In the genomic region with DNA sequence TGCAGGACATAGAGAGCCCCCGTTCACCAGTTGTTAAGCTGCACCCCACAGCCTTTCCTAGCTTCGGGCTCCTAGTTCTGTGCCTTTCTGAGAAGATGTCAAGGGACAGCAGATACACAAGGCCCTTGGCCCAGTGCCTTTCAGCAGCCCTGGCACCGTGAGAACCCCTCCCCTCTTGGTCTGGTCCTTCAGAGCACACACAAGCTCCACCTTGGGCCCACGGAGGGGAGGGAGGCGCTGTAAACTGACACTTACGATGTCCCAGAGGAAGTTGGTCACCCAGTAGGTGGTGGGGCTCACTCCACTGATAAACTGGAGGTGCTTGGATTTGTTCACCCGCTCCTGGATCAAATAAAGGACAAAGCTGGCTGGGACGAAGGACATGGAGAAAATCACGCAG, we compare ENCODE assay signal across 29 cellular contexts.
DNase-seq lines count a peak whose midpoint lies in the region; ATAC-seq, FAIRE-seq and TF ChIP-seq lines count a peak whose summit lies in the region.
"Had no signal": no experiment of that assay in that cellular context is flagged by ENCODE, and none has a peak within 500 bp of the region (broad histone marks: within the 10 kb centered on the region; RNA-seq: fewer than 3 reads in every experiment).

No MANE protein-coding gene starts in this region.

- H4K20me1 ChIP-seq in H1 (replicated peaks in 1 of 2; ENCODE audit: control insufficient read depth in 1 of 2, insufficient read depth in 2 of 2, low read length in 2 of 2) (no peaks in the 10 kb centered on the region), neural progenitor cell (ENCODE audit: low read depth) (no peaks in the 10 kb centered on the region)

- no peak for TF ChIP-seq RAD21 in H1 (IDR thresholded peaks at IDR 0.05 in 1 of 2, conservative IDR thresholded peaks at IDR 0.05 in 1 of 2; ENCODE audit: low read depth in 2 of 2, low read length in 2 of 2)

- no peaks in the 10 kb centered on the region for H3K9me3 ChIP-seq in H1 (ENCODE audit: insufficient read depth in 2 of 2, low read depth in 1 of 2, low read length in 1 of 2)
- no peaks in the 10 kb centered on the region for H3K9me3 ChIP-seq in neural progenitor cell (ENCODE audit: low read depth)
- H3K9me3 ChIP-seq: BE2C had no signal

- TF ChIP-seq POLR2A in H1 (IDR thresholded peaks at IDR 0.05; ENCODE audit: control extremely low read depth in 1 of 2, low read depth in 2 of 2, low read length in 2 of 2) = no peak

- CTCF ChIA-PET in activated CD8-positive, alpha-beta T cell treated with anti-CD3 and anti-CD28 coated beads, Interleukin-2, amount 10 ng/mL, durations not matched to agents 7 days and 5 days (lab: Charles Lee) = no interaction called here
- CTCF ChIA-PET in activated CD8-positive, alpha-beta T cell treated with anti-CD3 and anti-CD28 coated beads for 36 hours (lab: Charles Lee) = interaction anchor here (3.7 kb wide), 1 partner anchor 21 kb away, joined by 17 read pairs; no protein-coding TSS in a partner anchor
- CTCF ChIA-PET in H1 (lab: Charles Lee; ENCODE audit: partially characterized antibody) = interaction anchor here (0.9 to 38.0 kb wide), 4 partner anchors 22 to 315 kb away, joined by 3 to 807 read pairs (median 237); no protein-coding TSS in a partner anchor

- H3K27me3 ChIP-seq in H1 (replicated peaks in 1 of 4; ENCODE audit: control insufficient read depth in 3 of 4, extremely low read depth in 1 of 4, insufficient read depth in 3 of 4, low read length in 3 of 4) (peaks cover 0 to 5% (median 2%) of the 10 kb centered on the region in 4 experiments; a peak in 4 of 7 replicates), neural progenitor cell (no peaks in the 10 kb centered on the region), mesendoderm (ENCODE audit: insufficient read depth, low read length, poor library complexity) (no peaks in the 10 kb centered on the region)
- H3K27me3 ChIP-seq: BE2C had no signal

- no peak overlapping the region for H2AK5ac ChIP-seq in H1 (ENCODE audit: low read depth, low read length)
- no peak overlapping the region for H2AK5ac ChIP-seq in mesendoderm (ENCODE audit: low read length)

- 77% methylated on average over 9 of the region's 9 CpGs; no CpG with 5 or more reads in 1 of the 2 experiments for WGBS in H1 (ENCODE audit: extremely low coverage in 1 of 2, insufficient coverage in 1 of 2, insufficient read length in 1 of 2, insufficient replicate concordance in 2 of 2, low coverage in 1 of 2, low lambda C conversion rate in 2 of 2, missing lambda C conversion rate in 1 of 2), 2 experiments
- no CpG with 5 or more reads among the region's 9 CpGs for WGBS in mesendoderm (ENCODE audit: extremely low coverage, insufficient coverage, low lambda C conversion rate)

- H3K18ac ChIP-seq in H1 (ENCODE audit: extremely low read depth, low read length) = no peak overlapping the region
- H3K18ac ChIP-seq in mesendoderm (ENCODE audit: low read length) = no peak overlapping the region

- no peaks in the 10 kb centered on the region for H3K79me2 ChIP-seq in H1 (ENCODE audit: control insufficient read depth in 1 of 2, insufficient read depth in 2 of 2, low read length in 2 of 2)
- H3K79me2 ChIP-seq in neural progenitor cell (ENCODE audit: low read depth) = no peaks in the 10 kb centered on the region
- no peaks in the 10 kb centered on the region for H3K79me2 ChIP-seq in mesendoderm (ENCODE audit: control insufficient read depth, insufficient read depth, low read length)

- H3K9ac ChIP-seq in H1 (replicated peaks in 1 of 4; ENCODE audit: extremely low read depth in 1 of 4, low read depth in 3 of 4, low read length in 3 of 4) = no peak overlapping the region
- H3K9ac ChIP-seq in neural progenitor cell = no peak overlapping the region
- H3K9ac ChIP-seq in mesendoderm (ENCODE audit: low read length) = no peak overlapping the region
- H3K9ac ChIP-seq: KMS-11 had no signal

- peak overlapping the region; percentile 24; the same call in 1 of the 2 replicates for H2AFZ ChIP-seq in H1 (ENCODE audit: low read length)
- peak overlapping the region; percentile 46 for H2AFZ ChIP-seq in neural progenitor cell (replicated peaks)

- H3K56ac ChIP-seq in H1 (replicated peaks; ENCODE audit: insufficient read length, low read depth, low read length) = no peak overlapping the region
- H3K56ac ChIP-seq in mesendoderm (ENCODE audit: low read length) = no peak overlapping the region

- H2BK120ac ChIP-seq in H1 (replicated peaks; ENCODE audit: low read depth, low read length) (no peak overlapping the region), mesendoderm (ENCODE audit: low read depth, low read length) (no peak overlapping the region)

- peak overlapping the region; percentile 46; the same call in 1 of the 2 replicates for H2BK12ac ChIP-seq in H1 (ENCODE audit: low read depth, low read length)

- H3K4me1 ChIP-seq in H1 (replicated peaks in 1 of 4; ENCODE audit: control insufficient read depth in 3 of 4, insufficient read depth in 4 of 4, low read length in 3 of 4) (peaks cover 0 to 11% (median 6%) of the 10 kb centered on the region in 4 experiments; a peak in 5 of 7 replicates), neural progenitor cell (no peaks in the 10 kb centered on the region), mesendoderm (ENCODE audit: control insufficient read depth, low read depth, low read length) (no peaks in the 10 kb centered on the region)
- H3K4me1 ChIP-seq: BE2C had no signal

- H3K27me3 Mint-ChIP-seq in activated CD8-positive, alpha-beta T cell treated with anti-CD3 and anti-CD28 coated beads, Interleukin-2, amount 10 ng/mL, durations not matched to agents 7 days and 5 days (ENCODE audit: low read depth) = peaks cover 7% of the 10 kb centered on the region
- no peaks in the 10 kb centered on the region for H3K27me3 Mint-ChIP-seq in activated CD8-positive, alpha-beta T cell treated with anti-CD3 and anti-CD28 coated beads for 36 hours
- no peaks in the 10 kb centered on the region for H3K27me3 Mint-ChIP-seq in neural progenitor cell (ENCODE audit: insufficient read depth, low read depth)

- H3K4me2 ChIP-seq in H1 (ENCODE audit: insufficient read depth in 1 of 2, low read depth in 2 of 2, low read length in 2 of 2) (no peak overlapping the region), neural progenitor cell (no peak overlapping the region), mesendoderm (ENCODE audit: low read length) (no peak overlapping the region)
- H3K4me2 ChIP-seq: KMS-11 had no signal

- H4K8ac ChIP-seq in H1 (ENCODE audit: extremely low read depth, insufficient read depth, low read length) = no peak overlapping the region
- no peak overlapping the region for H4K8ac ChIP-seq in mesendoderm (ENCODE audit: low read depth, low read length)

- intact Hi-C loops in activated CD8-positive, alpha-beta T cell treated with anti-CD3 and anti-CD28 coated beads for 36 hours (cut with micrococcal nuclease) = no loop called here

- H3K4me1 Mint-ChIP-seq in activated CD8-positive, alpha-beta T cell treated with anti-CD3 and anti-CD28 coated beads, Interleukin-2, amount 10 ng/mL, durations not matched to agents 7 days and 5 days (ENCODE audit: low read depth) = peaks cover 21% of the 10 kb centered on the region
- peaks cover 8% of the 10 kb centered on the region for H3K4me1 Mint-ChIP-seq in activated CD8-positive, alpha-beta T cell treated with anti-CD3 and anti-CD28 coated beads for 36 hours (ENCODE audit: low read depth)
- H3K4me1 Mint-ChIP-seq in neural progenitor cell = no peaks in the 10 kb centered on the region

- H3K23me2 ChIP-seq in H1 (ENCODE audit: low read depth, low read length) = no peaks in the 10 kb centered on the region

- H2BK5ac ChIP-seq in H1 (ENCODE audit: low read depth, low read length) = no peak overlapping the region
- H2BK5ac ChIP-seq in mesendoderm (ENCODE audit: low read length) = no peak overlapping the region

- H3K27ac Mint-ChIP-seq in activated CD8-positive, alpha-beta T cell treated with anti-CD3 and anti-CD28 coated beads, Interleukin-2, amount 10 ng/mL, durations not matched to agents 7 days and 5 days = peak overlapping the region; percentile 2
- H3K27ac Mint-ChIP-seq in activated CD8-positive, alpha-beta T cell treated with anti-CD3 and anti-CD28 coated beads for 36 hours = no peak overlapping the region
- H3K27ac Mint-ChIP-seq in neural progenitor cell = no peak overlapping the region
- H3K27ac Mint-ChIP-seq: CD14-positive monocyte had no signal

- no peak for DNase-seq in activated CD8-positive, alpha-beta T cell treated with anti-CD3 and anti-CD28 coated beads, Interleukin-2, amount 10 ng/mL, durations not matched to agents 7 days and 5 days
- DNase-seq in activated CD8-positive, alpha-beta T cell treated with anti-CD3 and anti-CD28 coated beads for 36 hours = no peak
- DNase-seq in H1 (ENCODE audit: low read depth in 1 of 2, low spot score in 2 of 2) (no peak), neural progenitor cell (ENCODE audit: low spot score) (no peak), mesendoderm (no peak)
- DNase-seq: BE2C; CD8-positive, alpha-beta memory T cell; DMS 273 treated with DMSO at 0.1 percent for 48 hours; DMS79; EL; GDM1; H7; MM.1S; NCI-H1417; NCI-H1694; NCI-H2081; NCI-H2171; NCI-H226; NCI-H510A; NCI-H69; SHP77 had no signal

- TF ChIP-seq EP300 in H1 (IDR thresholded peaks at IDR 0.05; ENCODE audit: borderline replicate concordance in 1 of 2, low read depth in 2 of 2, low read length in 2 of 2) = no peak

- no peak overlapping the region for H3K4me3 ChIP-seq in H1 (ENCODE audit: extremely low read depth in 1 of 4, insufficient read depth in 2 of 4, low read depth in 3 of 4, low read length in 4 of 4)
- H3K4me3 ChIP-seq in neural progenitor cell = no peak overlapping the region
- H3K4me3 ChIP-seq in mesendoderm (ENCODE audit: low read length) = no peak overlapping the region
- H3K4me3 ChIP-seq: GM12878 had no signal

- no peak overlapping the region for H4K91ac ChIP-seq in H1 (replicated peaks; ENCODE audit: insufficient read length, low read length)

- H4K5ac ChIP-seq in H1 (ENCODE audit: insufficient read length, low read depth, low read length) = no peak overlapping the region
- H4K5ac ChIP-seq in mesendoderm (ENCODE audit: low read length) = no peak overlapping the region

- H3K36me3 Mint-ChIP-seq in activated CD8-positive, alpha-beta T cell treated with anti-CD3 and anti-CD28 coated beads, Interleukin-2, amount 10 ng/mL, durations not matched to agents 7 days and 5 days (ENCODE audit: low read depth) = no peaks in the 10 kb centered on the region
- no peaks in the 10 kb centered on the region for H3K36me3 Mint-ChIP-seq in activated CD8-positive, alpha-beta T cell treated with anti-CD3 and anti-CD28 coated beads for 36 hours (ENCODE audit: low read depth)
- no peaks in the 10 kb centered on the region for H3K36me3 Mint-ChIP-seq in neural progenitor cell
- H3K36me3 Mint-ChIP-seq: CD14-positive monocyte; CD8-positive, alpha-beta memory T cell had no signal

- H3K9me3 Mint-ChIP-seq in activated CD8-positive, alpha-beta T cell treated with anti-CD3 and anti-CD28 coated beads, Interleukin-2, amount 10 ng/mL, durations not matched to agents 7 days and 5 days (ENCODE audit: insufficient read depth) = no peaks in the 10 kb centered on the region
- no peaks in the 10 kb centered on the region for H3K9me3 Mint-ChIP-seq in activated CD8-positive, alpha-beta T cell treated with anti-CD3 and anti-CD28 coated beads for 36 hours
- H3K9me3 Mint-ChIP-seq in neural progenitor cell = no peaks in the 10 kb centered on the region
- H3K9me3 Mint-ChIP-seq: CD8-positive, alpha-beta memory T cell had no signal

- no peak overlapping the region for H3K4ac ChIP-seq in H1 (replicated peaks; ENCODE audit: insufficient read length, low read depth, low read length)
- H3K4ac ChIP-seq in mesendoderm (ENCODE audit: low read depth, low read length) = no peak overlapping the region

- H3K79me1 ChIP-seq in H1 (ENCODE audit: low read depth, low read length) (no peaks in the 10 kb centered on the region), mesendoderm (ENCODE audit: low read length) (no peaks in the 10 kb centered on the region)

- H3K36me3 ChIP-seq in H1 (ENCODE audit: control insufficient read depth in 2 of 4, insufficient read depth in 4 of 4, low read length in 3 of 4) (no peaks in the 10 kb centered on the region), neural progenitor cell (no peaks in the 10 kb centered on the region), mesendoderm (ENCODE audit: control insufficient read depth, insufficient read depth, low read length) (no peaks in the 10 kb centered on the region)
- H3K36me3 ChIP-seq: BE2C had no signal

- no peak for TF ChIP-seq CTCF in activated CD8-positive, alpha-beta T cell treated with anti-CD3 and anti-CD28 coated beads for 36 hours (IDR thresholded peaks at IDR 0.05)
- no peak for TF ChIP-seq CTCF in H1 (IDR thresholded peaks at IDR 0.05; ENCODE audit: control extremely low read depth in 1 of 3, insufficient read depth in 1 of 3, low read depth in 1 of 3, low read length in 3 of 3)
- TF ChIP-seq CTCF in neural progenitor cell (IDR thresholded peaks at IDR 0.05) = no peak

- H3K27ac ChIP-seq in H1 (ENCODE audit: low read depth, low read length) (no peak overlapping the region), neural progenitor cell (no peak overlapping the region), mesendoderm (ENCODE audit: low read depth, low read length) (no peak overlapping the region)
- H3K27ac ChIP-seq: 22Rv1, KMS-11, RWPE1 had no signal

- H3K23ac ChIP-seq in H1 (ENCODE audit: insufficient read length) (no peak overlapping the region), mesendoderm (ENCODE audit: low read length) (no peak overlapping the region)

- no peak overlapping the region for H3K14ac ChIP-seq in H1 (ENCODE audit: insufficient read length)

- H2BK15ac ChIP-seq in H1 (ENCODE audit: low read length) = no peak overlapping the region
- H2BK15ac ChIP-seq in mesendoderm (replicated peaks; ENCODE audit: low read depth) = no peak overlapping the region

- H3F3A ChIP-seq in neural progenitor cell (ENCODE audit: low read depth) = no peaks in the 10 kb centered on the region

- POLR2A ChIA-PET in activated CD8-positive, alpha-beta T cell treated with anti-CD3 and anti-CD28 coated beads, Interleukin-2, amount 10 ng/mL, durations not matched to agents 7 days and 5 days (lab: Charles Lee) = no interaction called here
- POLR2A ChIA-PET in activated CD8-positive, alpha-beta T cell treated with anti-CD3 and anti-CD28 coated beads for 36 hours (lab: Charles Lee) = no interaction called here
- POLR2A ChIA-PET in H1 (lab: Charles Lee; ENCODE audit: partially characterized antibody) = no interaction called here

- H3K4me3 Mint-ChIP-seq in activated CD8-positive, alpha-beta T cell treated with anti-CD3 and anti-CD28 coated beads, Interleukin-2, amount 10 ng/mL, durations not matched to agents 7 days and 5 days = no peak overlapping the region
- H3K4me3 Mint-ChIP-seq in activated CD8-positive, alpha-beta T cell treated with anti-CD3 and anti-CD28 coated beads for 36 hours = no peak overlapping the region
- H3K4me3 Mint-ChIP-seq in neural progenitor cell = no peak overlapping the region
- H3K4me3 Mint-ChIP-seq: CD14-positive monocyte; CD8-positive, alpha-beta memory T cell had no signal

- ATAC-seq in activated CD8-positive, alpha-beta T cell treated with anti-CD3 and anti-CD28 coated beads, Interleukin-2, amount 10 ng/mL, durations not matched to agents 7 days and 5 days = no peak
- ATAC-seq in activated CD8-positive, alpha-beta T cell treated with anti-CD3 and anti-CD28 coated beads for 36 hours = no peak
- ATAC-seq in HG02870 (IDR thresholded peaks at IDR 0.05; ENCODE audit: unreplicated experiment) = no peak
- no peak for ATAC-seq in GM18520 (IDR thresholded peaks at IDR 0.05; ENCODE audit: unreplicated experiment)
- ATAC-seq: GM12878, Panc1 had no signal

- no peak overlapping the region for H2BK20ac ChIP-seq in H1 (ENCODE audit: low read length)

- no peak for FAIRE-seq in H1 (lab: Jason Lieb, UNC)
- FAIRE-seq: GM12878 had no signal
